8 cellular contexts compared by ENCODE assay signal in genomic region chr16:46389561-46390041, GRCh38.
DNase-seq lines count a peak whose midpoint lies in the region; ATAC-seq and TF ChIP-seq lines count a peak whose summit lies in the region.
"Not testable (repeated sequence)": the region's sequence is repeated elsewhere in the genome, so short reads cannot be mapped to it uniquely, and the experiment has no call there.

No MANE protein-coding gene starts in this region.

- not testable (repeated sequence) for H3K27me3 Mint-ChIP-seq in natural killer cell (ENCODE audit: low read depth in 2 of 2)

- 0 out of 2 replicates have a peak overlapping the region, but pooled peaks have one; percentile 0 for H3K9ac ChIP-seq in GM23248

- peaks cover 15% of the 10 kb centered on the region for H3K27me3 ChIP-seq in GM23248 (replicated peaks; ENCODE audit: insufficient read depth)
- not testable (repeated sequence) for H3K27me3 ChIP-seq in RWPE2 (ENCODE audit: insufficient read depth, poor library complexity, severe bottlenecking); aorta (ENCODE audit: control insufficient read depth in 1 of 2, insufficient read depth in 2 of 2, low read length in 1 of 2)

- ATAC-seq in RWPE2 (ENCODE audit: low read depth); natural killer cell; aorta (ENCODE audit: low FRiP score): not testable (repeated sequence)

- peak; percentile 66 for DNase-seq in GM23248
- peak; percentile 92 for DNase-seq in RWPE2 (ENCODE audit: low spot score)
- peak; percentile 86 for DNase-seq in activated CD8-positive, alpha-beta memory T cell treated with anti-CD3 and anti-CD28 coated beads, Interleukin-2, amount 50 U/mL, for 48 hours
- DNase-seq in central memory CD4-positive, alpha-beta T cell = peak; percentile 79
- DNase-seq in cardiac septum (ENCODE audit: low spot score) = peak; percentile 92
- peak; percentile 67 for DNase-seq in natural killer cell
- peak; percentile 77 to 85 for DNase-seq in stimulated activated CD4-positive, alpha-beta T cell treated with anti-CD3 and anti-CD28 coated beads, Interleukin-2, amount 100 ng/mL, for 48 hours
- peak; percentile 37 to 48 for DNase-seq in aorta

- TF ChIP-seq CTCF in RWPE2 (IDR thresholded peaks at IDR 0.05; ENCODE audit: poor library complexity, severe bottlenecking); natural killer cell (IDR thresholded peaks at IDR 0.05): not testable (repeated sequence)

- H3K4me1 ChIP-seq in GM23248 (ENCODE audit: insufficient read depth) = peaks cover 14% of the 10 kb centered on the region
- not testable (repeated sequence) for H3K4me1 ChIP-seq in RWPE2 (ENCODE audit: insufficient read depth, poor library complexity, severe bottlenecking); aorta (ENCODE audit: control insufficient read depth in 1 of 2, insufficient read depth in 2 of 2, low read length in 2 of 2)

- peaks cover 17% of the 10 kb centered on the region for H4K20me1 ChIP-seq in GM23248 (ENCODE audit: insufficient read depth)

- H3K27ac Mint-ChIP-seq in natural killer cell = not testable (repeated sequence)

- H3K36me3 Mint-ChIP-seq in natural killer cell = not testable (repeated sequence)

- peak overlapping the region; percentile 0; the same call in 1 of the 2 replicates for H2AFZ ChIP-seq in GM23248

- peaks cover 15% of the 10 kb centered on the region for H3K36me3 ChIP-seq in GM23248 (ENCODE audit: low read depth)
- not testable (repeated sequence) for H3K36me3 ChIP-seq in RWPE2 (ENCODE audit: low read depth); aorta (ENCODE audit: control insufficient read depth in 1 of 2, insufficient read depth in 2 of 2, low read length in 1 of 2)

- not testable (repeated sequence) for H3K4me1 Mint-ChIP-seq in natural killer cell

- intact Hi-C loops in cardiac septum (cut with DNase I); natural killer cell (cut with micrococcal nuclease); aorta (cut with DNase I): not testable (repeated sequence)

- H3K4me3 ChIP-seq in GM23248 = peak overlapping the region; percentile 3
- H3K4me3 ChIP-seq in RWPE2 (ENCODE audit: severe bottlenecking); aorta (ENCODE audit: low read length in 2 of 2): not testable (repeated sequence)

- not testable (repeated sequence) for H3K79me2 ChIP-seq in GM23248 (ENCODE audit: insufficient read depth)

- peaks cover 10 to 14% of the 10 kb centered on the region in 2 donors for H3K9me3 Mint-ChIP-seq in natural killer cell

- not testable (repeated sequence) for H3K4me3 Mint-ChIP-seq in natural killer cell

- in situ Hi-C loops in GM23248 (cut with MboI) = not testable (repeated sequence)

- H3K9me3 ChIP-seq in GM23248 (ENCODE audit: low read depth) = peaks cover 16% of the 10 kb centered on the region
- H3K9me3 ChIP-seq in RWPE2 (ENCODE audit: severe bottlenecking); aorta (ENCODE audit: control insufficient read depth, low read length): not testable (repeated sequence)

- H3K9me2 ChIP-seq in GM23248 (ENCODE audit: insufficient read depth) = peaks cover 16% of the 10 kb centered on the region

- H3F3A ChIP-seq in GM23248 (ENCODE audit: insufficient read depth) = peaks cover 17% of the 10 kb centered on the region

- peak overlapping the region; percentile 0; the same call in 1 of the 2 replicates for H3K27ac ChIP-seq in GM23248
- H3K27ac ChIP-seq in RWPE2 (ENCODE audit: poor library complexity, severe bottlenecking); aorta (ENCODE audit: low read depth in 1 of 2, low read length in 2 of 2): not testable (repeated sequence)

- WGBS in GM23248 (ENCODE audit: low coverage in 1 of 2, low lambda C conversion rate in 2 of 2, missing lambda C conversion rate in 2 of 2), 2 experiments = 48 to 49% methylated on average over 20 of the region's 20 CpGs
- WGBS in aorta, 2 donors = 72 to 73% methylated on average over 20 of the region's 20 CpGs

- not testable (repeated sequence) for H3K4me2 ChIP-seq in GM23248 (ENCODE audit: unreplicated experiment)
